In genomic region chr18:62449490-62450104, GRCh38 we compare ENCODE assay signal across 17 cellular contexts.
DNase-seq lines count a peak whose midpoint lies in the region; ATAC-seq, FAIRE-seq and TF ChIP-seq lines count a peak whose summit lies in the region.
"Had no signal": no experiment of that assay in that cellular context is flagged by ENCODE, and none has a peak within 500 bp of the region (broad histone marks: within the 10 kb centered on the region; RNA-seq: fewer than 3 reads in every experiment).

No MANE protein-coding gene starts in this region.

- intact Hi-C loops in PC-9 (cut with micrococcal nuclease; ENCODE audit: unreplicated experiment) = loop anchor here (1.0 to 2.0 kb wide), 2 partner anchors 24 to 73 kb away; partner anchors contain the start of gene ZCCHC2
- intact Hi-C loops in psoas muscle (cut with DNase I) = loop anchor here (2.0 to 5.0 kb wide), 2 partner anchors 13 to 73 kb away; partner anchors contain the start of gene ZCCHC2 (in 1 of the 2)

- no TSS peak for BruUV-seq in PC-9 (replicated peaks; lab: Mats Ljungman, UMichigan)

- peak; percentile 14 for FAIRE-seq in GM19239 (lab: Jason Lieb, UNC)
- FAIRE-seq: A204.1 had no signal

- H3K4me3 Mint-ChIP-seq in endothelial cell (ENCODE audit: unreplicated experiment) = no peak overlapping the region
- H3K4me3 Mint-ChIP-seq: B cell; CD8-positive, alpha-beta T cell had no signal

- ATAC-seq in psoas muscle (no peak), HG02938 (IDR thresholded peaks at IDR 0.05; ENCODE audit: unreplicated experiment) (no peak)
- ATAC-seq: CD8-positive, alpha-beta T cell had no signal

- H3K9me3 ChIP-seq in PC-9 (ENCODE audit: insufficient read depth, low read depth) (no peaks in the 10 kb centered on the region), psoas muscle (peaks cover 2% of the 10 kb centered on the region)

- H3K4me1 ChIP-seq in PC-9 (replicated peaks; ENCODE audit: insufficient read depth) = peaks cover 60% of the 10 kb centered on the region
- peaks cover 26% of the 10 kb centered on the region for H3K4me1 ChIP-seq in psoas muscle

- H3K27me3 ChIP-seq in PC-9 (ENCODE audit: insufficient read depth, low read depth) (no peaks in the 10 kb centered on the region), psoas muscle (ENCODE audit: insufficient read depth in 3 of 3, low read length in 2 of 3) (no peaks in the 10 kb centered on the region)

- H3K79me2 ChIP-seq in PC-9 (ENCODE audit: low read depth) = no peaks in the 10 kb centered on the region

- H3K36me3 ChIP-seq in PC-9 (ENCODE audit: low read depth) = no peaks in the 10 kb centered on the region
- H3K36me3 ChIP-seq in psoas muscle (ENCODE audit: insufficient read depth in 1 of 2, low read depth in 1 of 2) = no peaks in the 10 kb centered on the region

- CTCF ChIA-PET in PC-9 (lab: Charles Lee) = no interaction called here

- H3K4me1 Mint-ChIP-seq in endothelial cell (ENCODE audit: unreplicated experiment) = peaks cover 23% of the 10 kb centered on the region
- H3K4me1 Mint-ChIP-seq: B cell had no signal

- H4K20me1 ChIP-seq in PC-9 (ENCODE audit: insufficient read depth) = no peaks in the 10 kb centered on the region

- POLR2A ChIA-PET in PC-9 (lab: Charles Lee; ENCODE audit: unreplicated experiment) = no interaction called here

- DNase-seq in GM19239 (ENCODE audit: insufficient read length, low spot score) (no peak), PC-9 (no peak), endothelial cell (ENCODE audit: low spot score) (no peak), psoas muscle (no peak), A172 (ENCODE audit: low spot score) (no peak), mucosa of gallbladder (ENCODE audit: low spot score) (no peak), C1 segment of cervical spinal cord (lab: John Stamatoyannopoulos, UW) (no peak)
- DNase-seq: CD8-positive, alpha-beta T cell; DMS53; GF-D8; H7; IMR-90; KG1 had no signal

- H3K4me3 ChIP-seq in PC-9 (no peak overlapping the region), psoas muscle (no peak overlapping the region)

- H3K27ac Mint-ChIP-seq in endothelial cell (ENCODE audit: unreplicated experiment) = peak overlapping the region; percentile 31
- H3K27ac Mint-ChIP-seq: B cell; CD8-positive, alpha-beta T cell had no signal

- TF ChIP-seq CTCF in PC-9 (conservative IDR thresholded peaks at IDR 0.05) (no peak), endothelial cell (IDR thresholded peaks at IDR 0.05; ENCODE audit: unreplicated experiment) (no peak), psoas muscle (IDR thresholded peaks at IDR 0.05) (no peak)

- WGBS in psoas muscle, 3 donors = 97% methylated on average over 7 of the region's 7 CpGs

- no peaks in the 10 kb centered on the region for H3K9me3 Mint-ChIP-seq in endothelial cell (ENCODE audit: unreplicated experiment)
- H3K9me3 Mint-ChIP-seq: CD8-positive, alpha-beta T cell had no signal

- H2AFZ ChIP-seq in PC-9 = no peak overlapping the region

- H3K9me2 ChIP-seq in PC-9 (ENCODE audit: insufficient read depth) = no peaks in the 10 kb centered on the region

- H3K27ac ChIP-seq in PC-9 (peak overlapping the region; percentile 92; the same call in 1 of the 2 replicates), psoas muscle (peak overlapping the region; percentile 87)
- H3K27ac ChIP-seq: HL-60 had no signal

- H3K4me2 ChIP-seq in PC-9 = peak overlapping the region; percentile 70

- no peaks in the 10 kb centered on the region for H3K36me3 Mint-ChIP-seq in endothelial cell (ENCODE audit: low read depth, unreplicated experiment)
- H3K36me3 Mint-ChIP-seq: CD8-positive, alpha-beta T cell had no signal

- H3F3A ChIP-seq in PC-9 (ENCODE audit: insufficient read depth, low read depth) = peaks cover 42% of the 10 kb centered on the region

- H3K27me3 Mint-ChIP-seq in endothelial cell (ENCODE audit: unreplicated experiment) = peaks cover 4% of the 10 kb centered on the region
